In the genomic region with DNA sequence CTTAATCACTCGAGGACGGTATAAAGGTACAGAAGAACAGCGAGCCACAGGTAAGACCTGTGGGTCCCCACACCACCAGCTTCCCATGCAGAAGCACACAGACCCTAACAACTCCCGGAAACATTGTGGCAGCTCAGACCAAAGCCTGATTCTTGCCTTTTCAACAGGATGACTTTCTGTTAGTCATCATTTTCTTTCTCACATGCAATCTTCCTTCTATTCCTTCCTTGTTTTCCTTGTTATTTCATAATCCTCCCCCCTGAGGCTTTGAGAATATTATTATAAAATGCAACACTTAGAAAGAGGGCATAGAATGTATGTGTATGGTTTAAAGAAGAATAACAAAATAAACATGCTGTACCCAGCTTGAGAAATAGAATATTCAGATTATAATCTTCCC, we compare ENCODE assay signal across 13 cellular contexts.
"Had no signal": no experiment of that assay in that cellular context is flagged by ENCODE, and none has a peak within 500 bp of the region (broad histone marks: within the 10 kb centered on the region; RNA-seq: fewer than 3 reads in every experiment).

No MANE protein-coding gene starts in this region.

- H3K27ac Mint-ChIP-seq: activated naive CD4-positive, alpha-beta T cell treated with anti-CD3 and anti-CD28 coated beads, Interleukin-2, amount 50 U/mL, for 24 hours; activated T-helper 2 cell treated with anti-CD3 and anti-CD28 coated beads, Interferon-gamma antibody, Interleukin-2, Interleukin-4, amounts not matched to agents 10 μg/mL and 5 μg/mL and 100 μg/mL, durations not matched to agents 14 hours and 24 hours and 36 hours; immature natural killer cell; memory B cell; natural killer cell treated with Interleukin-12 subunit alpha and Interleukin-12 subunit beta and Interleukin-15 and Interleukin-18, amount 100 ng/mL, for 72 hours; T-helper 2 cell treated with Interferon-gamma antibody and Interleukin-4, amounts not matched to agents 5 μg/mL and 100 μg/mL, for 36 hours; type B pancreatic cell had no signal

- H3K9me3 Mint-ChIP-seq: activated naive CD4-positive, alpha-beta T cell treated with anti-CD3 and anti-CD28 coated beads, Interleukin-2, amount 50 U/mL, for 24 hours; activated T-helper 2 cell treated with anti-CD3 and anti-CD28 coated beads, Interferon-gamma antibody, Interleukin-2, Interleukin-4, amounts not matched to agents 10 μg/mL and 5 μg/mL and 100 μg/mL, durations not matched to agents 14 hours and 24 hours and 36 hours; immature natural killer cell; memory B cell; natural killer cell treated with Interleukin-12 subunit alpha and Interleukin-12 subunit beta and Interleukin-15 and Interleukin-18, amount 100 ng/mL, for 72 hours; T-helper 2 cell treated with Interferon-gamma antibody and Interleukin-4, amounts not matched to agents 5 μg/mL and 100 μg/mL, for 36 hours had no signal

- ATAC-seq: activated CD4-positive, CD25-positive, alpha-beta regulatory T cell treated with anti-CD3 and anti-CD28 coated beads, Interleukin-2, amount 50 U/mL, for 24 hours; natural killer cell treated with Interleukin-12 subunit alpha and Interleukin-12 subunit beta and Interleukin-15 and Interleukin-18, amount 100 ng/mL, for 72 hours; sciatic nerve had no signal

- H3K36me3 Mint-ChIP-seq: activated naive CD4-positive, alpha-beta T cell treated with anti-CD3 and anti-CD28 coated beads, Interleukin-2, amount 50 U/mL, for 24 hours; natural killer cell treated with Interleukin-12 subunit alpha and Interleukin-12 subunit beta and Interleukin-15 and Interleukin-18, amount 100 ng/mL, for 72 hours; type B pancreatic cell had no signal

- DNase-seq: immature natural killer cell; occipital lobe; stimulated activated CD4-positive, alpha-beta T cell treated with anti-CD3 and anti-CD28 coated beads, Interleukin-12 subunit alpha, Interleukin-12 subunit beta, amount 100 ng/mL, for 4 hours; stimulated activated naive CD4-positive, alpha-beta T cell; SW 1271 had no signal
